In the genomic region with DNA sequence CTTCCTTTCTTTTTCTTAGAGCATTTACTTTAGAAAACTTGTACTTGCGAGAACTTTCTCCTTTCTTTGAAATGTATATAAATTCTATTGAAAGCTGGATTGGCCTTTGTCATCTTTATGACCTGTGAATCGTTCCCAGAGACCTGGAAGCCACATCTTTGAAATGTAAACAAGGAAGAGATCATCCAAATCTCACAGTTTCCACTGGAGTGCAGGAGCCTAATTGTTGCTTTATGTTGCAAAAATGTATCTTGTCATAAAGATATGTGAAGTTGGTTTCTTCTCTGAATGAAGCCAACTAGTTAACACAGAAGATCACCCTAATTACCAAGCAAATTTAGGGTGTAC, we compare ENCODE assay signal across 20 cellular contexts.
A peak's percentile ranks its signal among the peaks of the same experiment; 100 is the strongest.
DNase-seq lines count a peak whose midpoint lies in the region; ATAC-seq, FAIRE-seq and TF ChIP-seq lines count a peak whose summit lies in the region.
"Had no signal": no experiment of that assay in that cellular context is flagged by ENCODE, and none has a peak within 500 bp of the region (broad histone marks: within the 10 kb centered on the region; RNA-seq: fewer than 3 reads in every experiment).

No MANE protein-coding gene starts in this region.

- H3K36me3 Mint-ChIP-seq in GM23338 (ENCODE audit: low read depth) (peaks cover 28% of the 10 kb centered on the region), T-helper 17 cell (ENCODE audit: low read depth) (peaks cover 8% of the 10 kb centered on the region)
- H3K36me3 Mint-ChIP-seq in activated CD4-positive, alpha-beta memory T cell treated with anti-CD3 and anti-CD28 coated beads for 36 hours: peaks cover 21% of the 10 kb centered on the region

- peaks cover 6% of the 10 kb centered on the region for H3K27me3 Mint-ChIP-seq in GM23338 (ENCODE audit: insufficient read depth, low read depth, poor library complexity)
- H3K27me3 Mint-ChIP-seq in T-helper 17 cell: no peaks in the 10 kb centered on the region
- no peaks in the 10 kb centered on the region for H3K27me3 Mint-ChIP-seq in activated CD4-positive, alpha-beta memory T cell treated with anti-CD3 and anti-CD28 coated beads for 36 hours
- H3K27me3 Mint-ChIP-seq: B cell had no signal

- no peaks in the 10 kb centered on the region for H3K9me3 ChIP-seq in T-helper 17 cell (ENCODE audit: control insufficient read depth, low read length, poor library complexity, severe bottlenecking)
- H3K9me3 ChIP-seq: A549, SJCRH30 had no signal

- no peaks in the 10 kb centered on the region for H3K79me2 ChIP-seq in GM23338 (replicated peaks; ENCODE audit: insufficient read depth)

- H3K4me1 Mint-ChIP-seq in GM23338 (peaks cover 38% of the 10 kb centered on the region), T-helper 17 cell (peaks cover 33% of the 10 kb centered on the region)
- peaks cover 25% of the 10 kb centered on the region for H3K4me1 Mint-ChIP-seq in activated CD4-positive, alpha-beta memory T cell treated with anti-CD3 and anti-CD28 coated beads for 36 hours (ENCODE audit: low read depth)

- H3K9me2 ChIP-seq in GM23338 (ENCODE audit: insufficient read depth): peaks cover 4% of the 10 kb centered on the region; the same call in 1 of the 2 replicates

- H3K9me3 Mint-ChIP-seq in GM23338: peaks cover 13% of the 10 kb centered on the region
- H3K9me3 Mint-ChIP-seq in activated CD4-positive, alpha-beta memory T cell treated with anti-CD3 and anti-CD28 coated beads for 36 hours: no peaks in the 10 kb centered on the region

- peak overlapping the region; percentile 41 for H3K4me2 ChIP-seq in GM23338
- H3K4me2 ChIP-seq: A549 had no signal

- peak; percentile 48 for FAIRE-seq in D721Med (lab: Jason Lieb, UNC)
- FAIRE-seq: A549 had no signal

- no peaks in the 10 kb centered on the region for H4K20me1 ChIP-seq in GM23338 (replicated peaks; ENCODE audit: insufficient read depth)

- POLR2A ChIA-PET in activated CD4-positive, alpha-beta memory T cell treated with anti-CD3 and anti-CD28 coated beads for 36 hours (lab: Charles Lee): no interaction called here

- ATAC-seq in GM23338: peak; percentile 69
- no peak for ATAC-seq in T-helper 17 cell
- ATAC-seq: A549 had no signal

- peaks cover 32% of the 10 kb centered on the region for H3K4me1 ChIP-seq in GM23338 (ENCODE audit: insufficient read depth)
- H3K4me1 ChIP-seq: A549, SJCRH30 had no signal

- intact Hi-C loops in activated CD4-positive, alpha-beta memory T cell treated with anti-CD3 and anti-CD28 coated beads for 36 hours (cut with micrococcal nuclease): no loop called here

- no peaks in the 10 kb centered on the region for H3K36me3 ChIP-seq in GM23338 (ENCODE audit: insufficient read depth)
- H3K36me3 ChIP-seq: Peyer's patch, SJCRH30 had no signal

- H3K27ac Mint-ChIP-seq in GM23338 (0 out of 2 replicates have a peak overlapping the region, but pooled peaks have one; percentile 49), T-helper 17 cell (peak overlapping the region; percentile 21)
- H3K27ac Mint-ChIP-seq in activated CD4-positive, alpha-beta memory T cell treated with anti-CD3 and anti-CD28 coated beads for 36 hours: no peak overlapping the region
- H3K27ac Mint-ChIP-seq: B cell had no signal

- H3K27me3 ChIP-seq in GM23338 (ENCODE audit: insufficient read depth): no peaks in the 10 kb centered on the region
- H3K27me3 ChIP-seq: Peyer's patch, SJCRH30 had no signal

- DNase-seq in D721Med (ENCODE audit: insufficient read length, low spot score) (no peak), GM23338 (ENCODE audit: low spot score) (peak; percentile 73), T-helper 17 cell (no peak), iPS DF 4.7 (ENCODE audit: extremely low read depth, low spot score) (peak; percentile 69), NCI-H1930 (lab: John Stamatoyannopoulos, UW) (no peak), globus pallidus (ENCODE audit: low spot score) (no peak), nucleus accumbens (lab: John Stamatoyannopoulos, UW) (no peak)
- no peak for DNase-seq in activated CD4-positive, alpha-beta memory T cell treated with anti-CD3 and anti-CD28 coated beads for 36 hours
- DNase-seq: GDM1, GOT3, MM.1S, NCI-H1048, NCI-H1436, NCI-H187 treated with DMSO at 0.1 percent for 48 hours, NCI-H2171, NCI-H345, Peyer's patch had no signal

- H3K4me3 Mint-ChIP-seq in GM23338: no peak overlapping the region
- no peak overlapping the region for H3K4me3 Mint-ChIP-seq in T-helper 17 cell
- H3K4me3 Mint-ChIP-seq in activated CD4-positive, alpha-beta memory T cell treated with anti-CD3 and anti-CD28 coated beads for 36 hours: no peak overlapping the region
- H3K4me3 Mint-ChIP-seq: B cell had no signal

- no peak for TF ChIP-seq CTCF in D721Med (IDR thresholded peaks at IDR 0.05; ENCODE audit: insufficient read depth, missing control alignments)
- TF ChIP-seq CTCF in GM23338 (conservative IDR thresholded peaks at IDR 0.05; ENCODE audit: low read depth in 2 of 2): no peak

- peak overlapping the region; percentile 88 for H3K27ac ChIP-seq in GM23338 (ENCODE audit: low read depth)
- H3K27ac ChIP-seq: A549, Peyer's patch, SJCRH30 had no signal

- no peak overlapping the region for H2AFZ ChIP-seq in GM23338

- H3F3A ChIP-seq in GM23338 (replicated peaks; ENCODE audit: low read depth): no peaks in the 10 kb centered on the region

- CTCF ChIA-PET in activated CD4-positive, alpha-beta memory T cell treated with anti-CD3 and anti-CD28 coated beads for 36 hours (lab: Charles Lee): no interaction called here

- peak overlapping the region; percentile 5; the same call in 1 of the 2 replicates for H3K4me3 ChIP-seq in GM23338
- H3K4me3 ChIP-seq: A549, Peyer's patch, SJCRH30 had no signal

TF ChIP-seq in GM23338, 12 proteins besides CTCF, POLR2A, EP300 and RAD21:
- no peak for TF ChIP-seq POLR2AphosphoS5 (IDR thresholded peaks at IDR 0.05; ENCODE audit: low read depth)
- peak; percentile 100 for TF ChIP-seq NANOG (IDR thresholded peaks at IDR 0.05; ENCODE audit: borderline replicate concordance)
- no peak for TF ChIP-seq JUNB (IDR thresholded peaks at IDR 0.05; ENCODE audit: unreplicated experiment)

Comparison
In these comparisons a context has a peak if more than half of its experiments do, and no peak if none do; other contexts are left out.
1. DNase-seq: peak in GM23338 (single experiment) and iPS DF 4.7 (single experiment); none in D721Med (single experiment), T-helper 17 cell (0 of 3), NCI-H1930 (0 of 2), activated CD4-positive, alpha-beta memory T cell treated with anti-CD3 and anti-CD28 coated beads for 36 hours (single experiment), globus pallidus (single experiment) and nucleus accumbens (0 of 56).